In the genomic region with DNA sequence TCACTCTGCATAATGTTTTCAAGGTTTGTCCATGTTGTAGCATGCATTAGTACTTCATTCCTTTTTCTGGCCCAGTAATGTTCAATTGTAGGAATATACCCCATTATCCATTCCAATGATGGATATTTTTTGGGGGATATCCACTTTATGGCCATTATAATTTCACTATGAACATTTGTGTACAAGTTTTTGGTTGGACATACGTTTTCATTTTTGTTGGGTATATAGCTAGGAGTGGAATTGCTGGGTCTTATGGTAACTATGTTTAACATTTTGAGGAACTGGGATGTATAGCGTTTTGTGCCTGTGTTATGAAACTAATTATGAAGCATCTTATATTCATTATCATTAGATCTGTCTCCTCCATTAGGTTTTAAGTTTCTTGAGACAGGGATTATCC, we compare ENCODE assay signal across 32 cellular contexts.
"Had no signal": no experiment of that assay in that cellular context is flagged by ENCODE, and none has a peak within 500 bp of the region (broad histone marks: within the 10 kb centered on the region; RNA-seq: fewer than 3 reads in every experiment).

No MANE protein-coding gene starts in this region.

- H3K36me3 Mint-ChIP-seq: activated naive CD4-positive, alpha-beta T cell treated with anti-CD3 and anti-CD28 coated beads, Interleukin-2, amount 10 ng/mL, durations not matched to agents 7 days and 5 days; activated naive CD4-positive, alpha-beta T cell treated with anti-CD3 and anti-CD28 coated beads, Interleukin-2, amount 50 U/mL, for 72 hours; brain had no signal

- H3K4me1 ChIP-seq: ascending aorta, breast epithelium, esophagus muscularis mucosa, foreskin keratinocyte, gastrocnemius medialis had no signal

- H3K27ac Mint-ChIP-seq: activated CD4-positive, alpha-beta memory T cell treated with anti-CD3 and anti-CD28 coated beads, Interleukin-2, amount 10 ng/mL, durations not matched to agents 7 days and 5 days; activated CD4-positive, alpha-beta T cell treated with anti-CD3 and anti-CD28 coated beads, Interleukin-2, amount 10 ng/mL, durations not matched to agents 7 days and 5 days; activated naive CD4-positive, alpha-beta T cell treated with anti-CD3 and anti-CD28 coated beads, Interleukin-2, amount 10 ng/mL, durations not matched to agents 7 days and 5 days; activated naive CD4-positive, alpha-beta T cell treated with anti-CD3 and anti-CD28 coated beads, Interleukin-2, amount 50 U/mL, for 72 hours; activated naive CD8-positive, alpha-beta T cell treated with anti-CD3 and anti-CD28 coated beads, Interleukin-2, amount 10 ng/mL, durations not matched to agents 7 days and 5 days; activated T-cell treated with anti-CD3 and anti-CD28 coated beads, Interleukin-2, amount 50 U/mL, for 24 hours; activated T-cell treated with anti-CD3 and anti-CD28 coated beads, Interleukin-2, amount 50 U/mL, for 72 hours; dendritic cell treated with granulocyte-macrophage colony-stimulating factor and Interleukin-4, amounts not matched to agents 40 ng/mL and 50 ng/mL, for 4 days; endodermal cell; T-helper 17 cell; T-helper 2 cell treated with Interferon-gamma antibody and Interleukin-4, amounts not matched to agents 5 μg/mL and 100 μg/mL, for 36 hours had no signal

- H3K27me3 Mint-ChIP-seq: activated CD4-positive, alpha-beta memory T cell treated with anti-CD3 and anti-CD28 coated beads, Interleukin-2, amount 10 ng/mL, durations not matched to agents 7 days and 5 days; activated CD4-positive, alpha-beta T cell treated with anti-CD3 and anti-CD28 coated beads, Interleukin-2, amount 10 ng/mL, durations not matched to agents 7 days and 5 days; activated naive CD4-positive, alpha-beta T cell treated with anti-CD3 and anti-CD28 coated beads, Interleukin-2, amount 10 ng/mL, durations not matched to agents 7 days and 5 days; activated T-cell treated with anti-CD3 and anti-CD28 coated beads, Interleukin-2, amount 50 U/mL, for 24 hours; central memory CD8-positive, alpha-beta T cell had no signal

- H3K4me3 ChIP-seq: ascending aorta, breast epithelium, cardiac muscle cell, coronary artery, dorsolateral prefrontal cortex, esophagus muscularis mucosa, gastrocnemius medialis, heart right ventricle had no signal

- H3K4me3 Mint-ChIP-seq: activated CD4-positive, alpha-beta memory T cell treated with anti-CD3 and anti-CD28 coated beads, Interleukin-2, amount 10 ng/mL, durations not matched to agents 7 days and 5 days; activated CD4-positive, alpha-beta T cell treated with anti-CD3 and anti-CD28 coated beads, Interleukin-2, amount 10 ng/mL, durations not matched to agents 7 days and 5 days; activated naive CD4-positive, alpha-beta T cell treated with anti-CD3 and anti-CD28 coated beads, Interleukin-2, amount 10 ng/mL, durations not matched to agents 7 days and 5 days; activated naive CD8-positive, alpha-beta T cell treated with anti-CD3 and anti-CD28 coated beads, Interleukin-2, amount 10 ng/mL, durations not matched to agents 7 days and 5 days; activated T-cell treated with anti-CD3 and anti-CD28 coated beads, Interleukin-2, amount 50 U/mL, for 24 hours; activated T-cell treated with anti-CD3 and anti-CD28 coated beads, Interleukin-2, amount 50 U/mL, for 72 hours; brain; central memory CD8-positive, alpha-beta T cell; dendritic cell treated with granulocyte-macrophage colony-stimulating factor and Interleukin-4, amounts not matched to agents 40 ng/mL and 50 ng/mL, for 4 days; T-helper 17 cell; T-helper 2 cell treated with Interferon-gamma antibody and Interleukin-4, amounts not matched to agents 5 μg/mL and 100 μg/mL, for 36 hours had no signal

- H3K36me3 ChIP-seq: ascending aorta, breast epithelium, cardiac muscle cell, esophagus muscularis mucosa, gastrocnemius medialis, heart right ventricle had no signal

- H3K27ac ChIP-seq: ascending aorta, breast epithelium, cardiac muscle cell, coronary artery, dorsolateral prefrontal cortex, esophagus muscularis mucosa, foreskin keratinocyte, gastrocnemius medialis, heart right ventricle had no signal

- ATAC-seq: activated naive CD4-positive, alpha-beta T cell treated with anti-CD3 and anti-CD28 coated beads, Interleukin-2, amount 50 U/mL, for 72 hours; activated T-cell treated with anti-CD3 and anti-CD28 coated beads, Interleukin-2, amount 50 U/mL, for 72 hours; foreskin keratinocyte; gastrocnemius medialis; heart right ventricle; T-helper 17 cell had no signal

- H3K9me3 ChIP-seq: ascending aorta, breast epithelium, esophagus muscularis mucosa, gastrocnemius medialis, heart right ventricle had no signal

- H3K4me1 Mint-ChIP-seq: activated CD4-positive, alpha-beta memory T cell treated with anti-CD3 and anti-CD28 coated beads, Interleukin-2, amount 10 ng/mL, durations not matched to agents 7 days and 5 days; activated CD4-positive, alpha-beta T cell treated with anti-CD3 and anti-CD28 coated beads, Interleukin-2, amount 10 ng/mL, durations not matched to agents 7 days and 5 days; activated naive CD4-positive, alpha-beta T cell treated with anti-CD3 and anti-CD28 coated beads, Interleukin-2, amount 10 ng/mL, durations not matched to agents 7 days and 5 days; activated naive CD8-positive, alpha-beta T cell treated with anti-CD3 and anti-CD28 coated beads, Interleukin-2, amount 10 ng/mL, durations not matched to agents 7 days and 5 days; central memory CD8-positive, alpha-beta T cell had no signal

- H3K27me3 ChIP-seq: ascending aorta, breast epithelium, cardiac muscle cell, dorsolateral prefrontal cortex, esophagus muscularis mucosa, gastrocnemius medialis, heart right ventricle had no signal

- H3K9me3 Mint-ChIP-seq: activated CD4-positive, alpha-beta memory T cell treated with anti-CD3 and anti-CD28 coated beads, Interleukin-2, amount 10 ng/mL, durations not matched to agents 7 days and 5 days; activated CD4-positive, alpha-beta T cell treated with anti-CD3 and anti-CD28 coated beads, Interleukin-2, amount 10 ng/mL, durations not matched to agents 7 days and 5 days; activated naive CD4-positive, alpha-beta T cell treated with anti-CD3 and anti-CD28 coated beads, Interleukin-2, amount 10 ng/mL, durations not matched to agents 7 days and 5 days; activated naive CD4-positive, alpha-beta T cell treated with anti-CD3 and anti-CD28 coated beads, Interleukin-2, amount 50 U/mL, for 72 hours; activated naive CD8-positive, alpha-beta T cell treated with anti-CD3 and anti-CD28 coated beads, Interleukin-2, amount 10 ng/mL, durations not matched to agents 7 days and 5 days; activated T-cell treated with anti-CD3 and anti-CD28 coated beads, Interleukin-2, amount 50 U/mL, for 24 hours; activated T-cell treated with anti-CD3 and anti-CD28 coated beads, Interleukin-2, amount 50 U/mL, for 72 hours; brain; central memory CD8-positive, alpha-beta T cell; dendritic cell treated with granulocyte-macrophage colony-stimulating factor and Interleukin-4, amounts not matched to agents 40 ng/mL and 50 ng/mL, for 4 days; endodermal cell; T-helper 2 cell treated with Interferon-gamma antibody and Interleukin-4, amounts not matched to agents 5 μg/mL and 100 μg/mL, for 36 hours had no signal

- DNase-seq: activated CD4-positive, alpha-beta memory T cell treated with anti-CD3 and anti-CD28 coated beads, Interleukin-2, amount 10 ng/mL, durations not matched to agents 7 days and 5 days; activated CD4-positive, alpha-beta T cell treated with anti-CD3 and anti-CD28 coated beads for 1 hour; activated CD4-positive, alpha-beta T cell treated with anti-CD3 and anti-CD28 coated beads for 4 hours; activated CD4-positive, alpha-beta T cell treated with anti-CD3 and anti-CD28 coated beads, Interleukin-2, amount 10 ng/mL, durations not matched to agents 7 days and 5 days; activated CD4-positive, alpha-beta T cell treated with anti-CD3 and anti-CD28 coated beads, Interleukin-2, amount 50 U/mL, for 4 hours; activated CD8-positive, alpha-beta memory T cell treated with anti-CD3 and anti-CD28 coated beads, Interleukin-2, amount 50 U/mL, for 48 hours; activated gamma-delta T cell; activated naive CD4-positive, alpha-beta T cell; activated naive CD4-positive, alpha-beta T cell treated with anti-CD3 and anti-CD28 coated beads, Interleukin-2, amount 10 ng/mL, durations not matched to agents 7 days and 5 days; activated naive CD8-positive, alpha-beta T cell treated with anti-CD3 and anti-CD28 coated beads, Interleukin-2, amount 10 ng/mL, durations not matched to agents 7 days and 5 days; activated T-cell treated with anti-CD3 and anti-CD28 coated beads for 4 hours; activated T-cell treated with anti-CD3 and anti-CD28 coated beads, Interleukin-2, amount 50 U/mL, for 24 hours; activated T-cell treated with anti-CD3 and anti-CD28 coated beads, Interleukin-2, amount 50 U/mL, for 72 hours; dorsolateral prefrontal cortex; effector memory CD4-positive, alpha-beta T cell; endodermal cell; foreskin keratinocyte; gastrocnemius medialis; heart right ventricle; T-helper 1 cell; T-helper 17 cell; T1000 had no signal
